In the genomic region with DNA sequence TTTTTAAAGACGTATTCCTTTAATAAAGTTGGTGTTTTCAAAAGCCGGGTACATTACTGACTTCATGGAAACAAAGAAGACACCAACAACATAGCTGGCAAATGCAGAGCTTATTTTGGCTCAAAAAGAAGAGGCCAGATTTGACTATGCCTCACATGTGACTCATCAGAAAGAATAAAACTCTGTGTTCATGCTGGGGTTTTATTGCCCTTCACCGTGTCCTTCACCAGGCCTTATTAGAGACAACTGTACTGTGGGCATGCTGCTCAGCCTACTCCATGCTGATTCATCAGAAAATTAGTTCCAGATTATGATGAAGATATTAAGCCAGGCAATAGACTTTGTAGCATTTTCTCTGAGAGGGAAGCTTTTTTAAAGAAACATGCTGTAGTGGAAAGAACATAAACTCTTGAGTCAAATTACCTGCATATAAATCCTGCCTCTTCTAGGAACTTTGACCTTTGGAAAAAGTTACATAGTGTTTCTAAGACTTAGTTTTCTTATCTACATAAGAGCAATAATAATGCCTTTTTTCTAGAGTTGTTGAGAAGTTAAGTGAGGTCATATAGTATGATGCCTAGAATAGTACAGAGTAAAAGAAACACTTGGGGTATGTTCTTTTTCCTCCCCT, we compare ENCODE assay signal across 10 cellular contexts.
DNase-seq lines count a peak whose midpoint lies in the region; ATAC-seq and TF ChIP-seq lines count a peak whose summit lies in the region.
"Had no signal": no experiment of that assay in that cellular context is flagged by ENCODE, and none has a peak within 500 bp of the region (broad histone marks: within the 10 kb centered on the region; RNA-seq: fewer than 3 reads in every experiment).

No MANE protein-coding gene starts in this region.

- DNase-seq in AG09319 (ENCODE audit: extremely low read depth, low read depth) (peak; percentile 87), RKO (ENCODE audit: low spot score) (peak; percentile 69), epithelial cell of prostate (ENCODE audit: low read depth, low spot score) (peak; percentile 3), non-pigmented ciliary epithelial cell (ENCODE audit: low read depth) (peak; percentile 55), GM20000 (ENCODE audit: low spot score) (no peak)
- DNase-seq in activated naive CD4-positive, alpha-beta T cell treated with anti-CD3 and anti-CD28 coated beads, Interleukin-2, amount 50 U/mL, for 16 hours, result no peak
- DNase-seq: Kasumi-1; stimulated activated CD4-positive, alpha-beta T cell treated with anti-CD3 and anti-CD28 coated beads, Interleukin-2, amount 100 ng/mL, for 24 hours had no signal

- TF ChIP-seq CTCF in AG09319 (IDR thresholded peaks at IDR 0.05; ENCODE audit: low read depth, low read length) (no peak), GM20000 (IDR thresholded peaks at IDR 0.05; ENCODE audit: extremely low read depth, missing control alignments) (no peak)

- no peak for ATAC-seq in HG02588 (IDR thresholded peaks at IDR 0.05; ENCODE audit: unreplicated experiment)
- ATAC-seq in HG03565 (IDR thresholded peaks at IDR 0.05; ENCODE audit: unreplicated experiment), result no peak

- H3K27ac ChIP-seq in epithelial cell of prostate, result no peak overlapping the region

Comparison
In these comparisons a context has a peak if more than half of its experiments do, and no peak if none do; other contexts are left out.
1. DNase-seq: peak in AG09319 (single experiment), RKO (single experiment), epithelial cell of prostate (single experiment) and non-pigmented ciliary epithelial cell (single experiment); none in activated naive CD4-positive, alpha-beta T cell treated with anti-CD3 and anti-CD28 coated beads, Interleukin-2, amount 50 U/mL, for 16 hours (single experiment) and GM20000 (single experiment).